In genomic region chr16:53517851-53518250, GRCh38 we compare ENCODE assay signal across 16 cellular contexts. TPM values are rescaled to one million over a fixed set of nuclear protein-coding genes. Genes with fewer than 3 reads are reported as not detected.
A peak's percentile ranks its signal among the peaks of the same experiment; 100 is the strongest.
DNase-seq lines count a peak whose midpoint lies in the region; ATAC-seq, FAIRE-seq and TF ChIP-seq lines count a peak whose summit lies in the region.
"Had no signal": no experiment of that assay in that cellular context is flagged by ENCODE, and none has a peak within 500 bp of the region (broad histone marks: within the 10 kb centered on the region; RNA-seq: fewer than 3 reads in every experiment).

No MANE protein-coding gene starts in this region.

- no peak overlapping the region for H3K9ac ChIP-seq in liver (ENCODE audit: low read depth in 1 of 2, low read length in 2 of 2)
- no peak overlapping the region for H3K9ac ChIP-seq in HepG2 (ENCODE audit: insufficient read depth, low read depth, low read length)

- in situ Hi-C loops in HepG2 (cut with HindIII; ENCODE audit: extremely low pct_ligation_motif_present, low pct_unique_long_range_greater_than_20kb), result no loop called here

- no peaks in the 10 kb centered on the region for H4K20me1 ChIP-seq in HepG2 (ENCODE audit: insufficient read depth, low read length)

- POLR2A ChIA-PET in HepG2 (lab: Yijun Ruan, JAX), result no interaction called here

- no TSS peak for BruUV-seq in HepG2 (replicated peaks; lab: Mats Ljungman, UMichigan)

- H3K4me1 ChIP-seq in liver (ENCODE audit: control insufficient read depth in 4 of 4, insufficient read depth in 4 of 4, low read length in 3 of 4), result no peaks in the 10 kb centered on the region
- peaks cover 51% of the 10 kb centered on the region for H3K4me1 ChIP-seq in HepG2 (ENCODE audit: insufficient read depth, low read length)
- H3K4me1 ChIP-seq in uterus, result no peaks in the 10 kb centered on the region
- H3K4me1 ChIP-seq: BE2C, body of pancreas had no signal

- peaks cover 47% of the 10 kb centered on the region for H3K4me1 Mint-ChIP-seq in activated T-helper 2 cell treated with anti-CD3 and anti-CD28 coated beads, Interferon-gamma antibody, Interleukin-2, Interleukin-4, amounts not matched to agents 10 μg/mL and 5 μg/mL and 100 μg/mL, durations not matched to agents 14 hours and 24 hours and 36 hours (ENCODE audit: low read depth)
- H3K4me1 Mint-ChIP-seq in memory B cell, result peaks cover 36% of the 10 kb centered on the region

- FAIRE-seq in HepG2 (lab: Jason Lieb, UNC), result no peak
- FAIRE-seq: urothelium cell line had no signal

- H3K27ac Mint-ChIP-seq in activated T-helper 2 cell treated with anti-CD3 and anti-CD28 coated beads, Interferon-gamma antibody, Interleukin-2, Interleukin-4, amounts not matched to agents 10 μg/mL and 5 μg/mL and 100 μg/mL, durations not matched to agents 14 hours and 24 hours and 36 hours, result no peak overlapping the region
- H3K27ac Mint-ChIP-seq in memory B cell, result peak overlapping the region; percentile 96

- DNase-seq in HepG2 (ENCODE audit: low spot score), result no peak
- DNase-seq in activated T-helper 2 cell treated with anti-CD3 and anti-CD28 coated beads, Interferon-gamma antibody, Interleukin-2, Interleukin-4, amounts not matched to agents 10 μg/mL and 5 μg/mL and 100 μg/mL, durations not matched to agents 14 hours and 24 hours and 36 hours (ENCODE audit: low spot score), result no peak
- no peak for DNase-seq in memory B cell (ENCODE audit: low spot score in 2 of 2)
- no peak for DNase-seq in uterus
- no peak for DNase-seq in sciatic nerve (ENCODE audit: low spot score)
- no peak for DNase-seq in T-helper 9 cell
- DNase-seq: BE2C, body of pancreas, mucosa of descending colon, NCI-H1417, NCI-H345 had no signal

- H3K4me2 ChIP-seq in HepG2 (ENCODE audit: low read depth, low read length), result no peak overlapping the region

- ATAC-seq in HepG2 (no peak), memory B cell (ENCODE audit: low read depth) (no peak), sciatic nerve (no peak)
- ATAC-seq in activated CD4-positive, CD25-positive, alpha-beta regulatory T cell treated with anti-CD3 and anti-CD28 coated beads, Interleukin-2, amount 50 U/mL, for 24 hours, result no peak
- ATAC-seq: body of pancreas, mucosa of descending colon had no signal

- TF ChIP-seq EP300 in HepG2 (IDR thresholded peaks at IDR 0.05; ENCODE audit: low read depth in 2 of 2, low read length in 2 of 2), result no peak
- TF ChIP-seq EP300 in HepG2 (CRISPR knock-in tag; IDR thresholded peaks at IDR 0.05; ENCODE audit: borderline replicate concordance), result no peak

- H3K36me3 ChIP-seq in liver (ENCODE audit: control insufficient read depth in 4 of 4, insufficient read depth in 3 of 4, low read depth in 1 of 4, low read length in 3 of 4) (no peaks in the 10 kb centered on the region), HepG2 (replicated peaks in 1 of 2; ENCODE audit: control insufficient read depth in 1 of 2, insufficient read depth in 2 of 2, low read length in 2 of 2) (no peaks in the 10 kb centered on the region), uterus (no peaks in the 10 kb centered on the region)
- H3K36me3 ChIP-seq: BE2C, SJSA1 had no signal

- intact Hi-C loops in HepG2 (cut with micrococcal nuclease; ENCODE audit: unreplicated experiment), result loop anchor here (10.0 kb wide), 1 partner anchor 463 kb away; the partner anchor contains the start of genes CHD9 and CHD9NB
- intact Hi-C loops in activated T-helper 2 cell treated with anti-CD3 and anti-CD28 coated beads, Interferon-gamma antibody, Interleukin-2, Interleukin-4, amounts not matched to agents 10 μg/mL and 5 μg/mL and 100 μg/mL, durations not matched to agents 14 hours and 24 hours and 36 hours (cut with micrococcal nuclease), result loop anchor here (1.0 kb wide), 3 partner anchors 17 to 62 kb away; no protein-coding TSS in a partner anchor
- intact Hi-C loops in uterus (cut with DNase I; ENCODE audit: low total_unique reads), result no loop called here
- intact Hi-C loops in sciatic nerve (cut with DNase I), result no loop called here

- no peaks in the 10 kb centered on the region for H3K79me2 ChIP-seq in HepG2 (ENCODE audit: insufficient read depth, low read length)

- H3K4me3 ChIP-seq in liver (ENCODE audit: low read depth in 1 of 3, low read length in 3 of 3) (no peak overlapping the region), HepG2 (replicated peaks in 1 of 3; ENCODE audit: insufficient read depth in 1 of 3, low read depth in 2 of 3, low read length in 3 of 3) (no peak overlapping the region), uterus (no peak overlapping the region)
- H3K4me3 ChIP-seq: body of pancreas, mucosa of descending colon, SJSA1 had no signal

- H3K27ac ChIP-seq in liver (ENCODE audit: low read depth in 1 of 2, low read length in 2 of 2) (peak overlapping the region; percentile 19 to 29), HepG2 (ENCODE audit: extremely low read length, insufficient read depth, low read length) (no peak overlapping the region), uterus (peak overlapping the region; percentile 61 to 73)
- H3K27ac ChIP-seq: SJSA1, VCaP had no signal

- no peak overlapping the region for H2AFZ ChIP-seq in HepG2 (ENCODE audit: low read length)

- H3K27me3 ChIP-seq in liver (ENCODE audit: control insufficient read depth in 4 of 4, insufficient read depth in 4 of 4, low read length in 3 of 4) (no peaks in the 10 kb centered on the region), HepG2 (ENCODE audit: control insufficient read depth in 1 of 2, insufficient read depth in 2 of 2, low read length in 2 of 2) (no peaks in the 10 kb centered on the region), uterus (no peaks in the 10 kb centered on the region)
- H3K27me3 ChIP-seq: BE2C, body of pancreas, SJSA1 had no signal

- no peaks in the 10 kb centered on the region for H3K9me3 ChIP-seq in liver (ENCODE audit: control insufficient read depth in 4 of 4, low read length in 3 of 4)
- peaks cover 13% of the 10 kb centered on the region for H3K9me3 ChIP-seq in HepG2 (ENCODE audit: low read length)
- H3K9me3 ChIP-seq in uterus, result no peaks in the 10 kb centered on the region
- H3K9me3 ChIP-seq: BE2C, body of pancreas, mucosa of descending colon, SJSA1 had no signal

- WGBS in liver, result 98% methylated on average over 4 of the region's 4 CpGs
- WGBS in HepG2 (ENCODE audit: low lambda C conversion rate), result 90% methylated on average over 4 of the region's 4 CpGs

- H3K27me3 Mint-ChIP-seq in activated T-helper 2 cell treated with anti-CD3 and anti-CD28 coated beads, Interferon-gamma antibody, Interleukin-2, Interleukin-4, amounts not matched to agents 10 μg/mL and 5 μg/mL and 100 μg/mL, durations not matched to agents 14 hours and 24 hours and 36 hours (ENCODE audit: low read depth), result no peaks in the 10 kb centered on the region
- H3K27me3 Mint-ChIP-seq in memory B cell, result no peaks in the 10 kb centered on the region

- TF ChIP-seq RAD21 in liver (IDR thresholded peaks at IDR 0.05) (no peak), HepG2 (CRISPR knock-in tag; IDR thresholded peaks at IDR 0.05) (no peak)

- TF ChIP-seq POLR2A in HepG2 (IDR thresholded peaks at IDR 0.05; ENCODE audit: insufficient read depth in 1 of 2, low read depth in 2 of 2, low read length in 2 of 2), result no peak
- TF ChIP-seq POLR2A in uterus (IDR thresholded peaks at IDR 0.05), result no peak

- CTCF ChIA-PET in HepG2 (lab: Yijun Ruan, JAX; ENCODE audit: low intra/inter-chr PET ratio, low total read pairs), result no interaction called here

- H3K9me3 Mint-ChIP-seq in activated T-helper 2 cell treated with anti-CD3 and anti-CD28 coated beads, Interferon-gamma antibody, Interleukin-2, Interleukin-4, amounts not matched to agents 10 μg/mL and 5 μg/mL and 100 μg/mL, durations not matched to agents 14 hours and 24 hours and 36 hours, result peaks cover 8% of the 10 kb centered on the region
- H3K9me3 Mint-ChIP-seq in memory B cell, result peaks cover 2% of the 10 kb centered on the region

- peak overlapping the region; percentile 31 for H3K4me3 Mint-ChIP-seq in activated T-helper 2 cell treated with anti-CD3 and anti-CD28 coated beads, Interferon-gamma antibody, Interleukin-2, Interleukin-4, amounts not matched to agents 10 μg/mL and 5 μg/mL and 100 μg/mL, durations not matched to agents 14 hours and 24 hours and 36 hours (ENCODE audit: low read depth)
- peak overlapping the region; percentile 22 for H3K4me3 Mint-ChIP-seq in memory B cell

- no peak for TF ChIP-seq CTCF in liver (IDR thresholded peaks at IDR 0.05; ENCODE audit: low read depth, low read length, missing input control)
- no peak for TF ChIP-seq CTCF in HepG2 (CRISPR knock-in tag; IDR thresholded peaks at IDR 0.05)
- no peak for TF ChIP-seq CTCF in uterus (IDR thresholded peaks at IDR 0.05)

- H3K36me3 Mint-ChIP-seq in activated T-helper 2 cell treated with anti-CD3 and anti-CD28 coated beads, Interferon-gamma antibody, Interleukin-2, Interleukin-4, amounts not matched to agents 10 μg/mL and 5 μg/mL and 100 μg/mL, durations not matched to agents 14 hours and 24 hours and 36 hours (ENCODE audit: low read depth), result peaks cover 10% of the 10 kb centered on the region
- H3K36me3 Mint-ChIP-seq in memory B cell, result no peaks in the 10 kb centered on the region

RNA-seq across cellular contexts. Expression of gene AKTIP, which starts 14.8 kb away (rescaled TPM):
- total RNA-seq in liver (10 to 100 TPM in 1 of 2 donors, 1 to 10 TPM in 1; 7.5 to 47.1 TPM), HepG2 (2016; rRNA removed; fragmentation: Illumina TruSeq; extraction: Trizol) (28.8 and 30.1 TPM in 2 replicates), uterus (10 to 100 TPM; 45.0 to 53.7 (median 48.8) TPM), sciatic nerve (42.8 TPM)
- polyA plus RNA-seq in liver (10 to 100 TPM; 20.1 to 20.7 TPM), HepG2 (2011; rRNA removed) (45.6 and 49.0 TPM in 2 replicates)
- total RNA-seq in HepG2 (2016; cell fraction: cytosol; rRNA removed; fragmentation: Illumina TruSeq; extraction: Trizol; ENCODE audit: low read depth), result 18.8 and 20.7 TPM in 2 replicates
- 24.2 and 33.8 TPM in 2 replicates for total RNA-seq in HepG2 (2016; cell fraction: insoluble cytoplasmic fraction; rRNA removed; fragmentation: Illumina TruSeq; extraction: Trizol)
- 35.6 and 35.7 TPM in 2 replicates for total RNA-seq in HepG2 (2016; cell fraction: membrane; rRNA removed; fragmentation: Illumina TruSeq; extraction: Trizol)
- 28.0 and 29.0 TPM in 2 replicates for total RNA-seq in HepG2 (2016; cell fraction: nucleus; rRNA removed; fragmentation: Illumina TruSeq; extraction: Trizol)
- polyA plus RNA-seq in HepG2 (2011; cell fraction: cytosol; rRNA removed), result 19.8 and 29.5 TPM in 2 replicates
- 68.8 and 72.6 TPM in 2 replicates for polyA plus RNA-seq in HepG2 (2011; cell fraction: nucleus; rRNA removed)
- 28.1 and 33.7 TPM in 2 replicates for polyA plus RNA-seq in HepG2 (2012)
- 22.4 and 30.5 TPM in 2 replicates for polyA plus RNA-seq in HepG2 (2016; cell fraction: cytosol; fragmentation: Illumina TruSeq; extraction: Trizol; ENCODE audit: low read depth)
- 30.0 and 31.0 TPM in 2 replicates for polyA plus RNA-seq in HepG2 (2016; cell fraction: insoluble cytoplasmic fraction; fragmentation: Illumina TruSeq; extraction: Trizol; ENCODE audit: low read depth)
- polyA plus RNA-seq in HepG2 (2016; cell fraction: membrane; fragmentation: Illumina TruSeq; extraction: Trizol; ENCODE audit: low read depth), result 35.3 and 37.7 TPM in 2 replicates
- 58.4 and 63.0 TPM in 2 replicates for polyA plus RNA-seq in HepG2 (2016; cell fraction: nucleus; fragmentation: Illumina TruSeq; extraction: Trizol; ENCODE audit: insufficient read depth, low read depth)
- polyA minus RNA-seq in HepG2 (2011; rRNA and poly(A)+ RNA removed; ENCODE audit: low replicate concordance), result 19.4 and 24.5 TPM in 2 replicates
- 15.7 and 17.4 TPM in 2 replicates for polyA minus RNA-seq in HepG2 (2011; cell fraction: cytosol; rRNA and poly(A)+ RNA removed)
- 43.4 and 69.0 TPM in 2 replicates for polyA minus RNA-seq in HepG2 (2011; cell fraction: nucleus; rRNA and poly(A)+ RNA removed)
- 17.1 and 20.5 TPM in 2 replicates for total RNA-seq in activated T-helper 2 cell treated with anti-CD3 and anti-CD28 coated beads, Interferon-gamma antibody, Interleukin-2, Interleukin-4, amounts not matched to agents 10 μg/mL and 5 μg/mL and 100 μg/mL, durations not matched to agents 14 hours and 24 hours and 36 hours

Comparison
In these comparisons a context has a peak if more than half of its experiments do, and no peak if none do; other contexts are left out.
1. intact Hi-C loops: an anchor here in HepG2 (10.0 kb wide) and activated T-helper 2 cell treated with anti-CD3 and anti-CD28 coated beads, Interferon-gamma antibody, Interleukin-2, Interleukin-4, amounts not matched to agents 10 μg/mL and 5 μg/mL and 100 μg/mL, durations not matched to agents 14 hours and 24 hours and 36 hours (1.0 kb wide); none called in uterus and sciatic nerve.